ENCODE assay signal across 15 cellular contexts in the genomic region with DNA sequence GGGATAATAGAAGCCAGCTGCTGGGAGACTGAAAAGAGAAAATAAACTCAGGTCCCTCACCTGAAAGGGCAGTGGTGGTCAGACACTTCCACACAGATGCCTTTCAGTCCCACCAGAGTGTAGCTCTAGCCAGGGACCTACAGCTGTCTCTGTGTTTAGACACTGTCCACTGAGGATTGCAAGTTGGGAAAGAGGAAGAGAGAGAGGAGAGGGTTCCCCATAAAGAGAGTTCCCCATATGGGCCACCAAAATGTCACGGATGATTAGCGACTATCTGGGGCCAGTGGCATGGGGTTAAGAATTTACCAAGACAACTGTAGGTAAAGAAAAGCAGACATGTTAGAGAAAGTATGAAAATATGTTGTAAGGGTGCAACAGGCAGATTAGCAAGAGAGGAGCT.
"Had no signal": no experiment of that assay in that cellular context is flagged by ENCODE, and none has a peak within 500 bp of the region (broad histone marks: within the 10 kb centered on the region; RNA-seq: fewer than 3 reads in every experiment).

No MANE protein-coding gene starts in this region.

- FAIRE-seq: keratinocyte had no signal

- H3K4me1 Mint-ChIP-seq: activated CD4-positive, alpha-beta T cell treated with anti-CD3 and anti-CD28 coated beads for 36 hours had no signal

- ATAC-seq: activated CD4-positive, alpha-beta T cell treated with anti-CD3 and anti-CD28 coated beads for 36 hours; activated CD8-positive, alpha-beta T cell treated with anti-CD3 and anti-CD28 coated beads for 36 hours; effector memory CD8-positive, alpha-beta T cell; gastroesophageal sphincter; left lung; natural killer cell treated with Interleukin-12 subunit alpha and Interleukin-12 subunit beta and Interleukin-15 and Interleukin-18, amount 100 ng/mL, for 72 hours; sciatic nerve had no signal

- H3K36me3 Mint-ChIP-seq: natural killer cell treated with Interleukin-12 subunit alpha and Interleukin-12 subunit beta and Interleukin-15 and Interleukin-18, amount 100 ng/mL, for 72 hours; type B pancreatic cell had no signal

- DNase-seq: activated CD4-positive, alpha-beta T cell treated with anti-CD3 and anti-CD28 coated beads for 36 hours; activated CD8-positive, alpha-beta memory T cell treated with anti-CD3 and anti-CD28 coated beads, Interleukin-2, amount 50 U/mL, for 4 hours; activated CD8-positive, alpha-beta T cell treated with anti-CD3 and anti-CD28 coated beads for 36 hours; activated naive CD4-positive, alpha-beta T cell treated with anti-CD3 and anti-CD28 coated beads, Interleukin-2, amount 50 U/mL, for 16 hours; effector memory CD8-positive, alpha-beta T cell; left lung; occipital lobe; spleen; stimulated activated CD4-positive, alpha-beta T cell treated with anti-CD3 and anti-CD28 coated beads, Interleukin-1b, Interleukin-23, amount 100 ng/mL, for 48 hours; stimulated activated naive CD4-positive, alpha-beta T cell had no signal

- H3K27ac Mint-ChIP-seq: activated CD4-positive, alpha-beta T cell treated with anti-CD3 and anti-CD28 coated beads for 36 hours; activated CD8-positive, alpha-beta T cell treated with anti-CD3 and anti-CD28 coated beads for 36 hours; effector memory CD8-positive, alpha-beta T cell; natural killer cell treated with Interleukin-12 subunit alpha and Interleukin-12 subunit beta and Interleukin-15 and Interleukin-18, amount 100 ng/mL, for 72 hours; type B pancreatic cell had no signal

- H3K4me3 Mint-ChIP-seq: activated CD4-positive, alpha-beta T cell treated with anti-CD3 and anti-CD28 coated beads for 36 hours; activated CD8-positive, alpha-beta T cell treated with anti-CD3 and anti-CD28 coated beads for 36 hours; effector memory CD8-positive, alpha-beta T cell; natural killer cell treated with Interleukin-12 subunit alpha and Interleukin-12 subunit beta and Interleukin-15 and Interleukin-18, amount 100 ng/mL, for 72 hours; type B pancreatic cell had no signal

- H3K27me3 Mint-ChIP-seq: activated CD4-positive, alpha-beta T cell treated with anti-CD3 and anti-CD28 coated beads for 36 hours; activated CD8-positive, alpha-beta T cell treated with anti-CD3 and anti-CD28 coated beads for 36 hours; effector memory CD8-positive, alpha-beta T cell; type B pancreatic cell had no signal

- H3K9me3 Mint-ChIP-seq: activated CD8-positive, alpha-beta T cell treated with anti-CD3 and anti-CD28 coated beads for 36 hours; effector memory CD8-positive, alpha-beta T cell; natural killer cell treated with Interleukin-12 subunit alpha and Interleukin-12 subunit beta and Interleukin-15 and Interleukin-18, amount 100 ng/mL, for 72 hours; type B pancreatic cell had no signal
